In the genomic region with DNA sequence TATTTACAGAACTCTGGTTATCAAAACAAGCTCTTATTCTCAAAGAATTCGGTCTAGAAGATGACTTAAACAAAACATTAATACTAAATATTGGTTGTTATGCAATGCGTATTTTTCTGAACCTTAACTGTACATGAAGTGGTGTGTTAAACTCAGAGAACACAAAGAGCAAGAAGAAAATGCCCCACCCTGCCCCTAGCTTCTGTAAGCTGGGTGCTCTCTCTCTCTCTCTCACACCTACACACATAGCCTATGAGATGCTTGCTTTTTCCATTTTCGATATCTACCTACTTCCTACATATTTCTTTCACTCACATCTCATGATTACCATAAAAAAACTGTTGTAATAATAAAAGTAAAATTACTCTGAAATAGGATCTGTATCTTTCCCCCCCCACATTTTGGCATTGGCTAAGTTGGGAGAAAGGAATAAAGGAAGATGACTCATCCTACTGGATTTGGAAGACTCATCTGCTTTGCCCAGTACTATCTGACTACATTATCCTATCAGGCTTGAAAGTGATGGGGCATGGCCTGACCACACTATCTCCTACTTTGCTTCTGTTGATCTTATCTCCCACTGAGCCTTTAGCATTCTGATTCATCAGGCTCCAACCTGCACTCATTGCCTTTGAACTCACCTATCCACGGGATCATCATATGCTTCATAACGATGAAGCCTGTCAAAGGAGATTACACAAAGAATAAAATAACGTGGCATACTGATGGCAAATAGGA, we compare ENCODE assay signal across 12 cellular contexts. TPM values are rescaled to one million over a fixed set of nuclear protein-coding genes. Genes with fewer than 3 reads are reported as not detected.
DNase-seq lines count a peak whose midpoint lies in the region; ATAC-seq, FAIRE-seq and TF ChIP-seq lines count a peak whose summit lies in the region.
"Had no signal": no experiment of that assay in that cellular context is flagged by ENCODE, and none has a peak within 500 bp of the region (broad histone marks: within the 10 kb centered on the region; RNA-seq: fewer than 3 reads in every experiment).

No MANE protein-coding gene starts in this region.

- TF ChIP-seq CTCF in Caco-2 (IDR thresholded peaks at IDR 0.05; ENCODE audit: insufficient read depth in 1 of 2, low read depth in 1 of 2, low read length in 1 of 2, severe bottlenecking in 1 of 2, unreplicated experiment in 1 of 2) (no peak), K562 (IDR thresholded peaks at IDR 0.05 in 2 of 3, conservative IDR thresholded peaks at IDR 0.05 in 1 of 3; ENCODE audit: insufficient read depth in 2 of 3, low read depth in 1 of 3, low read length in 3 of 3) (no peak)

- H3K27ac ChIP-seq in K562 (ENCODE audit: extremely low read depth, low read depth, low read length) (no peak overlapping the region), aorta (ENCODE audit: low read depth in 1 of 2, low read length in 2 of 2) (no peak overlapping the region)

- peaks cover 3% of the 10 kb centered on the region for H3K9me3 ChIP-seq in Caco-2
- H3K9me3 ChIP-seq in K562 (replicated peaks; ENCODE audit: control insufficient read depth, insufficient read depth, low read depth, low read length): peaks cover 4% of the 10 kb centered on the region
- H3K9me3 ChIP-seq in aorta (ENCODE audit: control insufficient read depth, low read length): no peaks in the 10 kb centered on the region

- no peak for ATAC-seq in K562
- ATAC-seq in aorta (ENCODE audit: low FRiP score): no peak
- ATAC-seq in GM19452 (IDR thresholded peaks at IDR 0.05; ENCODE audit: unreplicated experiment): no peak

- no peak overlapping the region for H2AFZ ChIP-seq in K562 (ENCODE audit: low read depth, low read length)

- CTCF ChIA-PET in Caco-2 (lab: Charles Lee): no interaction called here
- CTCF ChIA-PET in K562 (lab: Yijun Ruan, JAX; ENCODE audit: low intra/inter-chr PET ratio): no interaction called here

- DNase-seq in Caco-2: no peak
- peak; percentile 23 for DNase-seq in HT-29 (ENCODE audit: low spot score)
- DNase-seq in K562 (ENCODE audit: extremely low read depth in 1 of 4, low spot score in 3 of 4): peak; percentile 14 to 51 (median 44)
- DNase-seq in kidney tubule cell (ENCODE audit: low spot score): peak; percentile 90
- no peak for DNase-seq in GDM1 (lab: John Stamatoyannopoulos, UW)
- DNase-seq in aorta: no peak
- DNase-seq in C1 segment of cervical spinal cord (lab: John Stamatoyannopoulos, UW): no peak
- DNase-seq: activated effector memory CD4-positive, alpha-beta T cell treated with anti-CD3 and anti-CD28 coated beads, Interleukin-2, amount 50 U/mL, for 16 hours; NCI-H524; stimulated activated CD4-positive, alpha-beta T cell treated with anti-CD3 and anti-CD28 coated beads, Interleukin-4, amount 100 ng/mL, for 24 hours had no signal

- 40% methylated on average over 6 of the region's 6 CpGs for WGBS in K562 (ENCODE audit: insufficient coverage, low coverage, missing lambda C conversion rate)
- WGBS in aorta, 2 donors: 83 to 91% methylated on average over 6 of the region's 6 CpGs

- no peak for TF ChIP-seq RAD21 in K562 (CRISPR knock-in tag; conservative IDR thresholded peaks at IDR 0.05 in 1 of 2, IDR thresholded peaks at IDR 0.05 in 1 of 2)

- in situ Hi-C loops in K562 (cut with MboI): no loop called here

- no peak overlapping the region for H3K4me3 ChIP-seq in Caco-2 (ENCODE audit: low read depth, low read length)
- no peak overlapping the region for H3K4me3 ChIP-seq in K562
- no peak overlapping the region for H3K4me3 ChIP-seq in aorta (ENCODE audit: low read length in 2 of 2)

- POLR2A ChIA-PET in Caco-2 (lab: Charles Lee): interaction anchor here (0.6 kb wide), 1 partner anchor 16 kb away, joined by 3 read pairs; no protein-coding TSS in a partner anchor
- POLR2A ChIA-PET in K562 (lab: Yijun Ruan, JAX): interaction anchor here (0.6 to 1.2 kb wide), 2 partner anchors 23 to 549 kb away, joined by 3 read pairs; no protein-coding TSS in a partner anchor

- H3K9me3 Mint-ChIP-seq in Caco-2 (ENCODE audit: unreplicated experiment): no peaks in the 10 kb centered on the region

- H3K4me2 ChIP-seq in K562 (ENCODE audit: insufficient read depth, low read length): peak overlapping the region; percentile 52

- FAIRE-seq in K562 (lab: Jason Lieb, UNC): no peak
- FAIRE-seq: endometrium had no signal

- H3K4me1 ChIP-seq in Caco-2: peaks cover 15% of the 10 kb centered on the region; the same call in 1 of the 2 replicates
- peaks cover 5 to 19% of the 10 kb centered on the region in 2 experiments; a peak in 3 of 5 replicates for H3K4me1 ChIP-seq in K562 (replicated peaks in 1 of 2; ENCODE audit: control insufficient read depth in 2 of 2, insufficient read depth in 2 of 2, low read length in 2 of 2)
- H3K4me1 ChIP-seq in aorta (ENCODE audit: control insufficient read depth in 1 of 2, insufficient read depth in 2 of 2, low read length in 2 of 2): peaks cover 8 to 10% of the 10 kb centered on the region in 2 donors

- intact Hi-C loops in Caco-2 (cut with micrococcal nuclease; ENCODE audit: unreplicated experiment) (loop anchor here (5.0 kb wide), 1 partner anchor 533 kb away; a partner anchor contains a TSS), K562 (cut with micrococcal nuclease) (loop anchor here (5.0 kb wide), 1 partner anchor 533 kb away; a partner anchor contains a TSS), aorta (cut with DNase I) (loop anchor here in 1 of 2 donors (10.0 kb wide), 1 partner anchor 535 kb away; a partner anchor contains a TSS)

- H3K4me1 Mint-ChIP-seq in Caco-2 (ENCODE audit: low read depth, unreplicated experiment): no peaks in the 10 kb centered on the region

- no peak overlapping the region for H3K9ac ChIP-seq in K562 (ENCODE audit: insufficient read depth in 1 of 2, low read depth in 2 of 2, low read length in 2 of 2)

- peak overlapping the region; percentile 36 for H3K4me3 Mint-ChIP-seq in Caco-2 (ENCODE audit: unreplicated experiment)

- BruUV-seq in Caco-2 (replicated peaks; lab: Mats Ljungman, UMichigan): no TSS peak
- no TSS peak for BruUV-seq in K562 (replicated peaks; lab: Mats Ljungman, UMichigan)

- H3K27me3 ChIP-seq in Caco-2 (replicated peaks; ENCODE audit: control insufficient read depth, insufficient read depth, low read length) (no peaks in the 10 kb centered on the region), K562 (ENCODE audit: control insufficient read depth in 2 of 2, insufficient read depth in 2 of 2, low read length in 2 of 2) (no peaks in the 10 kb centered on the region), aorta (ENCODE audit: control insufficient read depth in 1 of 2, insufficient read depth in 2 of 2, low read length in 1 of 2) (no peaks in the 10 kb centered on the region)

- TF ChIP-seq EP300 in K562 (IDR thresholded peaks at IDR 0.05; ENCODE audit: low read length): peak; percentile 52

- H3K36me3 ChIP-seq in Caco-2 (ENCODE audit: control insufficient read depth, insufficient read depth, low read length) (0 out of 2 replicates have a peak, but pooled peaks cover 2% of the 10 kb centered on the region), K562 (ENCODE audit: control insufficient read depth, insufficient read depth, low read length) (peaks cover 8% of the 10 kb centered on the region; the same call in 1 of the 3 replicates), aorta (ENCODE audit: control insufficient read depth in 1 of 2, insufficient read depth in 2 of 2, low read length in 1 of 2) (no peaks in the 10 kb centered on the region)

- H4K20me1 ChIP-seq in K562 (replicated peaks; ENCODE audit: control insufficient read depth, insufficient read depth, low read length): no peaks in the 10 kb centered on the region

- H3K27me3 Mint-ChIP-seq in Caco-2 (ENCODE audit: insufficient read depth, unreplicated experiment): no peaks in the 10 kb centered on the region

- no peaks in the 10 kb centered on the region for H3K9me1 ChIP-seq in K562 (ENCODE audit: control insufficient read depth, insufficient read depth, low read length)

- no peak for TF ChIP-seq POLR2A in K562 (conservative IDR thresholded peaks at IDR 0.05)

- peaks cover 44% of the 10 kb centered on the region for H3K79me2 ChIP-seq in K562 (ENCODE audit: control insufficient read depth, insufficient read depth, low read length)

- H3K36me3 Mint-ChIP-seq in Caco-2 (ENCODE audit: insufficient read depth, unreplicated experiment): peaks cover 11% of the 10 kb centered on the region

- no peak overlapping the region for H3K27ac Mint-ChIP-seq in Caco-2 (ENCODE audit: unreplicated experiment)

RNA-seq across cellular contexts. Expression of a gene that starts 2.9 kb away (rescaled TPM):
- total RNA-seq in Caco-2 (2022): 51.9 and 54.3 TPM in 2 replicates
- 66.0 and 67.1 TPM in 2 replicates for total RNA-seq in HT-29 (2014; rRNA removed; shearing (Covaris generic))
- total RNA-seq in K562 (2011; cell fraction: chromatin; rRNA removed; ENCODE audit: low replicate concordance): 9.2 and 18.2 TPM in 2 replicates
- 5.3 and 7.0 TPM in 2 replicates for total RNA-seq in K562 (2011; cell fraction: nucleolus; rRNA removed)
- total RNA-seq in K562 (2011; cell fraction: nucleoplasm; rRNA removed): 10.9 and 17.2 TPM in 2 replicates
- 51.7 and 55.5 TPM in 2 replicates for total RNA-seq in K562 (2014; rRNA removed)
- total RNA-seq in K562 (2014; rRNA removed; fragmentation: Illumina TruSeq; extraction: Trizol): 81.4 and 90.4 TPM in 2 replicates
- total RNA-seq in K562 (2015; rRNA removed; fragmentation: Illumina TruSeq; extraction: Trizol): 63.8 and 65.6 TPM in 2 replicates
- 64.2 and 64.7 TPM in 2 replicates for total RNA-seq in K562 (2021)
- polyA plus RNA-seq in K562 (2011; rRNA removed): 81.2 and 115 TPM in 2 replicates
- 28.9 and 50.1 TPM in 2 replicates for polyA plus RNA-seq in K562 (2011; cell fraction: cytosol; rRNA removed)
- 19.1 and 29.4 TPM in 2 replicates for polyA plus RNA-seq in K562 (2011; cell fraction: nucleus; rRNA removed)
- polyA plus RNA-seq in K562 (2012): 44.5 and 54.7 TPM in 2 replicates
- polyA plus RNA-seq in K562 (2014; fragmentation: Illumina TruSeq; extraction: Trizol): 72.1 and 89.9 TPM in 2 replicates
- 100 to 1,000 TPM; 153 to 179 TPM for polyA plus RNA-seq in K562 (2014; fragmentation: Nextera tagmentation; extraction: Ambion mirVana)
- 69.3 and 71.2 TPM in 2 replicates for polyA plus RNA-seq in K562 (2014; rRNA removed)
- polyA minus RNA-seq in K562 (2011; rRNA and poly(A)+ RNA removed): 68.2 and 77.3 TPM in 2 replicates
- polyA minus RNA-seq in K562 (2011; cell fraction: cytosol; rRNA and poly(A)+ RNA removed): 9.1 and 24.0 TPM in 2 replicates
- 5.3 and 10.6 TPM in 2 replicates for polyA minus RNA-seq in K562 (2011; cell fraction: nucleus; rRNA and poly(A)+ RNA removed)
- 10 to 100 TPM; 24.2 to 28.7 TPM for total RNA-seq in aorta
- 10 to 100 TPM; 23.8 to 36.5 TPM for polyA plus RNA-seq in aorta

RNA-seq across cellular contexts. Expression of a gene that starts 3.0 kb away (rescaled TPM):
- total RNA-seq in Caco-2 (2022) (16.2 and 17.9 TPM in 2 replicates), K562 (2014; rRNA removed) (22.0 and 25.3 TPM in 2 replicates), K562 (2014; rRNA removed; fragmentation: Illumina TruSeq; extraction: Trizol) (48.5 and 53.2 TPM in 2 replicates), K562 (2015; rRNA removed; fragmentation: Illumina TruSeq; extraction: Trizol) (42.7 and 47.4 TPM in 2 replicates), K562 (2021) (32.2 and 33.9 TPM in 2 replicates), aorta (10 to 100 TPM; 16.3 to 21.1 TPM)
- 7.7 and 10.8 TPM in 2 replicates for total RNA-seq in HT-29 (2014; rRNA removed; shearing (Covaris generic))
- total RNA-seq in K562 (2011; cell fraction: chromatin; rRNA removed; ENCODE audit: low replicate concordance): 8.0 and 17.6 TPM in 2 replicates
- 7.9 and 8.3 TPM in 2 replicates for total RNA-seq in K562 (2011; cell fraction: nucleolus; rRNA removed)
- total RNA-seq in K562 (2011; cell fraction: nucleoplasm; rRNA removed): 18.1 and 20.8 TPM in 2 replicates
- polyA plus RNA-seq in K562 (2011; rRNA removed) (27.4 and 36.5 TPM in 2 replicates), K562 (2014; fragmentation: Illumina TruSeq; extraction: Trizol) (44.1 and 54.0 TPM in 2 replicates), K562 (2014; fragmentation: Nextera tagmentation; extraction: Ambion mirVana) (10 to 100 TPM; 41.1 to 43.3 TPM), K562 (2014; rRNA removed) (26.1 and 27.6 TPM in 2 replicates), aorta (10 to 100 TPM; 16.6 to 26.4 TPM)
- polyA plus RNA-seq in K562 (2011; cell fraction: cytosol; rRNA removed): 7.9 and 16.7 TPM in 2 replicates
- 9.5 and 13.1 TPM in 2 replicates for polyA plus RNA-seq in K562 (2011; cell fraction: nucleus; rRNA removed)
- polyA plus RNA-seq in K562 (2012): 19.1 and 26.1 TPM in 2 replicates
- polyA minus RNA-seq in K562 (2011; rRNA and poly(A)+ RNA removed): 31.7 and 38.5 TPM in 2 replicates
- 12.2 and 13.8 TPM in 2 replicates for polyA minus RNA-seq in K562 (2011; cell fraction: cytosol; rRNA and poly(A)+ RNA removed)
- polyA minus RNA-seq in K562 (2011; cell fraction: nucleus; rRNA and poly(A)+ RNA removed): 16.7 and 18.3 TPM in 2 replicates

RNA-seq across cellular contexts. Expression of a gene that starts 56.3 kb away (rescaled TPM):
- total RNA-seq in Caco-2 (2022) (not detected in 2 replicates), K562 (2014; rRNA removed) (not detected in 2 replicates), K562 (2014; rRNA removed; fragmentation: Illumina TruSeq; extraction: Trizol) (not detected in 2 replicates), K562 (2015; rRNA removed; fragmentation: Illumina TruSeq; extraction: Trizol) (not detected in 2 replicates), K562 (2021) (not detected in 2 replicates), aorta (under 1 TPM in 1 of 2 donors, not detected in 1; 0.42 TPM)
- not detected in 2 replicates for total RNA-seq in HT-29 (2014; rRNA removed; shearing (Covaris generic))
- not detected in 2 replicates for total RNA-seq in K562 (2011; cell fraction: chromatin; rRNA removed; ENCODE audit: low replicate concordance)
- total RNA-seq in K562 (2011; cell fraction: nucleolus; rRNA removed): not detected in 2 replicates
- not detected in 2 replicates for total RNA-seq in K562 (2011; cell fraction: nucleoplasm; rRNA removed)
- polyA plus RNA-seq in K562 (2011; rRNA removed) (not detected in 2 replicates), K562 (2014; fragmentation: Illumina TruSeq; extraction: Trizol) (not detected in 2 replicates), K562 (2014; fragmentation: Nextera tagmentation; extraction: Ambion mirVana) (not detected), K562 (2014; rRNA removed) (not detected in 2 replicates), aorta (under 1 TPM in 1 of 2 donors, not detected in 1; under 0.01 TPM)
- polyA plus RNA-seq in K562 (2011; cell fraction: cytosol; rRNA removed): not detected in 2 replicates
- not detected in 2 replicates for polyA plus RNA-seq in K562 (2011; cell fraction: nucleus; rRNA removed)
- polyA plus RNA-seq in K562 (2012): 0.01 TPM in 1 of 2 replicates, not detected in the other
- not detected in 2 replicates for polyA minus RNA-seq in K562 (2011; rRNA and poly(A)+ RNA removed)
- polyA minus RNA-seq in K562 (2011; cell fraction: cytosol; rRNA and poly(A)+ RNA removed): not detected in 2 replicates
- not detected in 2 replicates for polyA minus RNA-seq in K562 (2011; cell fraction: nucleus; rRNA and poly(A)+ RNA removed)

Comparison
In these comparisons a context has a peak if more than half of its experiments do, and no peak if none do; other contexts are left out.
1. DNase-seq: peak in HT-29 (single experiment), K562 (4 of 4) and kidney tubule cell (single experiment); none in Caco-2 (0 of 2), GDM1 (single experiment), aorta (0 of 2) and C1 segment of cervical spinal cord (0 of 14).